22 cellular contexts compared by ENCODE assay signal in the genomic region with DNA sequence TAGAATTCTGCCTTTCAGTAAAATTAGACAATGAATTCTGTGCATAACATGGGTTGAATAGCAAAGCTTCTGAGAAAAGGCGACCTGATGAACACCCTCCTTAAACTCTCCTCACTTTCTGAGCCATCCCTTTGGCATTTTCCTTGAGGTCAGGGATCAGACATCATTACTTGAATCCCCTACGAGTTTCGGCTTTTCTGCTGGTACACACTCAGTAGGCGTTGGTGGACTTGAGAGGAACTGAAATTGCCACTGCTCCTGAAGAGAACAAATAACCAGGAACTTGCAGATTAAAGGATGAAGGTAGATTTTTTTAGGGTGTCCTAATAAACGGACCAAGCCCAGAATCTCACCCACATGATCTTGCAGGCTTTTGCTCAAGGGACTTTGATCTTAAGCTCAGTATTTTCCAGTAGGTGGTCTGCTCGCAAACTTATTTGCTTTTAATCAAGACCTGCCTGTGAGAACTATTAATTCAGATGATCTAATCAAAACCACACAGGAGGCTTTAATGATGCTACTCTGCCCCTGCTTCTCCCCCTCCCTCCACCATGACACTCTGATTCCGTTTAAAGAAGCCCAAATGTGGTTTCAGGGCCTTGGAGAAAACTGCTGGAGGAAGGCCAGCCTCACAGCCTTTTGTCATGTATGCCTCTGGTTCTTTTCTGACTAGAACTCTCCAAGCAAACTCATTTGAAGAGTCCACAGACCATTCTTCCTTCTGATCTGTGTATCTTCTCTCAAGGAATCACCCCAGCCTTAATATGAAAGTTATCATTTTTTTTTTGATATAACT.
DNase-seq lines count a peak whose midpoint lies in the region; ATAC-seq and TF ChIP-seq lines count a peak whose summit lies in the region.
"Had no signal": no experiment of that assay in that cellular context is flagged by ENCODE, and none has a peak within 500 bp of the region (broad histone marks: within the 10 kb centered on the region; RNA-seq: fewer than 3 reads in every experiment).

No MANE protein-coding gene starts in this region.

- H3K4me3 ChIP-seq in AG10803 (ENCODE audit: low read length) (no peak overlapping the region), GM23248 (no peak overlapping the region), astrocyte of the cerebellum (ENCODE audit: low read depth, low read length) (no peak overlapping the region), sigmoid colon (no peak overlapping the region)
- H3K4me3 ChIP-seq: vagina had no signal

- WGBS in GM23248 (ENCODE audit: low coverage in 1 of 2, low lambda C conversion rate in 2 of 2, missing lambda C conversion rate in 2 of 2), 2 experiments, result 20 to 34% methylated on average over 7 of the region's 7 CpGs
- WGBS in sigmoid colon, 2 donors, result 66 to 75% methylated on average over 7 of the region's 7 CpGs

- H3K9me3 ChIP-seq in GM23248 (ENCODE audit: low read depth), result no peaks in the 10 kb centered on the region
- H3K9me3 ChIP-seq in sigmoid colon, result no peaks in the 10 kb centered on the region
- H3K9me3 ChIP-seq: Caco-2, vagina had no signal

- peak overlapping the region; percentile 21 for H3K27ac Mint-ChIP-seq in mesothelial cell of epicardium
- H3K27ac Mint-ChIP-seq: activated CD8-positive, alpha-beta T cell treated with anti-CD3 and anti-CD28 coated beads for 36 hours; activated T-helper 1 cell treated with anti-CD3 and anti-CD28 coated beads, Interleukin-12 subunit alpha, Interleukin-12 subunit beta, Interleukin-2, Interleukin-4 antibody, amounts not matched to agents 30 ng/mL and 10 ng/mL and 1 ng/mL, durations not matched to agents 14 hours and 24 hours and 36 hours had no signal

- H2AFZ ChIP-seq in GM23248, result 0 out of 2 replicates have a peak overlapping the region, but pooled peaks have one; percentile 11

- H3K9ac ChIP-seq in GM23248, result peak overlapping the region; percentile 27

- H3K4me3 Mint-ChIP-seq in mesothelial cell of epicardium, result no peak overlapping the region
- H3K4me3 Mint-ChIP-seq: activated CD8-positive, alpha-beta T cell treated with anti-CD3 and anti-CD28 coated beads for 36 hours; activated T-helper 1 cell treated with anti-CD3 and anti-CD28 coated beads, Interleukin-12 subunit alpha, Interleukin-12 subunit beta, Interleukin-2, Interleukin-4 antibody, amounts not matched to agents 30 ng/mL and 10 ng/mL and 1 ng/mL, durations not matched to agents 14 hours and 24 hours and 36 hours; stimulated activated naive CD8-positive, alpha-beta T cell treated with anti-CD3 and anti-CD28 coated beads, Interleukin-15, amount 100 ng/mL, for 72 hours had no signal

- H3F3A ChIP-seq in GM23248 (ENCODE audit: insufficient read depth), result peaks cover 9% of the 10 kb centered on the region; the same call in 1 of the 2 replicates

- TF ChIP-seq EP300 in sigmoid colon (IDR thresholded peaks at IDR 0.05), result no peak

- ATAC-seq in GM21367 (IDR thresholded peaks at IDR 0.05; ENCODE audit: unreplicated experiment), result no peak
- ATAC-seq: activated CD8-positive, alpha-beta T cell treated with anti-CD3 and anti-CD28 coated beads for 36 hours; stimulated activated naive CD8-positive, alpha-beta T cell treated with anti-CD3 and anti-CD28 coated beads, Interleukin-15, amount 100 ng/mL, for 72 hours had no signal

- H3K36me3 Mint-ChIP-seq in mesothelial cell of epicardium, result peaks cover 1% of the 10 kb centered on the region

- H3K9me2 ChIP-seq in GM23248 (ENCODE audit: insufficient read depth), result no peaks in the 10 kb centered on the region

- in situ Hi-C loops in GM23248 (cut with MboI), result loop anchor here (10.0 kb wide), 1 partner anchor 132 kb away; no protein-coding TSS in a partner anchor
- in situ Hi-C loops in astrocyte of the cerebellum (cut with HindIII; ENCODE audit: low sequenced_read_pairs), result no loop called here

- H3K27ac ChIP-seq in GM23248 (peak overlapping the region; percentile 52), sigmoid colon (peak overlapping the region in 2 of 4 donors; percentile 32 to 52)
- H3K27ac ChIP-seq: vagina had no signal

- no peaks in the 10 kb centered on the region for H3K27me3 Mint-ChIP-seq in mesothelial cell of epicardium (ENCODE audit: low read depth)
- H3K27me3 Mint-ChIP-seq: activated CD8-positive, alpha-beta T cell treated with anti-CD3 and anti-CD28 coated beads for 36 hours; stimulated activated naive CD8-positive, alpha-beta T cell treated with anti-CD3 and anti-CD28 coated beads, Interleukin-15, amount 100 ng/mL, for 72 hours had no signal

- peaks cover 4% of the 10 kb centered on the region for H3K4me1 Mint-ChIP-seq in mesothelial cell of epicardium

- TF ChIP-seq POLR2A in sigmoid colon (IDR thresholded peaks at IDR 0.05), result no peak

- H3K4me2 ChIP-seq in GM23248 (ENCODE audit: unreplicated experiment), result peak overlapping the region; percentile 32

- H3K9me3 Mint-ChIP-seq in mesothelial cell of epicardium, result peaks cover 12% of the 10 kb centered on the region
- H3K9me3 Mint-ChIP-seq: activated CD8-positive, alpha-beta T cell treated with anti-CD3 and anti-CD28 coated beads for 36 hours; activated T-helper 1 cell treated with anti-CD3 and anti-CD28 coated beads, Interleukin-12 subunit alpha, Interleukin-12 subunit beta, Interleukin-2, Interleukin-4 antibody, amounts not matched to agents 30 ng/mL and 10 ng/mL and 1 ng/mL, durations not matched to agents 14 hours and 24 hours and 36 hours; stimulated activated naive CD8-positive, alpha-beta T cell treated with anti-CD3 and anti-CD28 coated beads, Interleukin-15, amount 100 ng/mL, for 72 hours had no signal

- no peaks in the 10 kb centered on the region for H4K20me1 ChIP-seq in GM23248 (ENCODE audit: insufficient read depth)

- H3K4me1 ChIP-seq in GM23248 (ENCODE audit: insufficient read depth) (peaks cover 18% of the 10 kb centered on the region), sigmoid colon (peaks cover 0 to 47% (median 26%) of the 10 kb centered on the region in 4 donors)

- peaks cover 72% of the 10 kb centered on the region for H3K79me2 ChIP-seq in GM23248 (ENCODE audit: insufficient read depth)

- no peaks in the 10 kb centered on the region for H3K36me3 ChIP-seq in GM23248 (ENCODE audit: low read depth)
- H3K36me3 ChIP-seq in sigmoid colon, result no peaks in the 10 kb centered on the region
- H3K36me3 ChIP-seq: vagina had no signal

- intact Hi-C loops in sigmoid colon (cut with DNase I), result loop anchor here (5.0 kb wide), 1 partner anchor 161 kb away; no protein-coding TSS in a partner anchor

- H3K27me3 ChIP-seq in GM23248 (replicated peaks; ENCODE audit: insufficient read depth), result no peaks in the 10 kb centered on the region
- no peaks in the 10 kb centered on the region for H3K27me3 ChIP-seq in sigmoid colon
- H3K27me3 ChIP-seq: vagina had no signal

- DNase-seq in AG10803 (ENCODE audit: low read depth) (peak; percentile 65), GM23248 (peak; percentile 72), astrocyte of the cerebellum (ENCODE audit: low read depth) (peak; percentile 24), mesothelial cell of epicardium (ENCODE audit: low spot score in 2 of 2, unreplicated experiment in 2 of 2) (no peak), sigmoid colon (no peak), cortex of kidney (lab: John Stamatoyannopoulos, UW) (no peak)
- no peak for DNase-seq in activated CD8-positive, alpha-beta memory T cell treated with anti-CD3 and anti-CD28 coated beads, Interleukin-2, amount 50 U/mL, for 48 hours
- DNase-seq: activated CD8-positive, alpha-beta T cell treated with anti-CD3 and anti-CD28 coated beads for 36 hours; Caco-2; caudate nucleus; effector CD8-positive, alpha-beta T cell; GF-D8; H7; hypothalamus; NCI-H345; NK-92 treated with Interleukin-12 subunit alpha and Interleukin-12 subunit beta, amount 100 ng/mL, for 24 hours; SHP77; stimulated activated CD4-positive, alpha-beta T cell treated with anti-CD3 and anti-CD28 coated beads, Interleukin-15, amount 100 ng/mL, for 24 hours; stimulated activated naive CD8-positive, alpha-beta T cell treated with anti-CD3 and anti-CD28 coated beads, Interleukin-15, amount 100 ng/mL, for 72 hours had no signal

- TF ChIP-seq CTCF in AG10803 (conservative IDR thresholded peaks at IDR 0.05; ENCODE audit: low read length) (no peak), astrocyte of the cerebellum (IDR thresholded peaks at IDR 0.05; ENCODE audit: low read depth, low read length, missing control alignments) (no peak), mesothelial cell of epicardium (IDR thresholded peaks at IDR 0.05; ENCODE audit: unreplicated experiment) (no peak), sigmoid colon (IDR thresholded peaks at IDR 0.05) (no peak)

Comparison
In these comparisons a context has a peak if more than half of its experiments do, and no peak if none do; other contexts are left out.
1. DNase-seq: peak in AG10803 (single experiment), GM23248 (single experiment) and astrocyte of the cerebellum (single experiment); none in mesothelial cell of epicardium (0 of 2), activated CD8-positive, alpha-beta memory T cell treated with anti-CD3 and anti-CD28 coated beads, Interleukin-2, amount 50 U/mL, for 48 hours (single experiment), sigmoid colon (single experiment) and cortex of kidney (single experiment).